ENCODE assay signal across 21 cellular contexts in genomic region chr22:30871391-30872281, GRCh38.
A peak's percentile ranks its signal among the peaks of the same experiment; 100 is the strongest.
DNase-seq lines count a peak whose midpoint lies in the region; ATAC-seq and TF ChIP-seq lines count a peak whose summit lies in the region.
"Had no signal": no experiment of that assay in that cellular context is flagged by ENCODE, and none has a peak within 500 bp of the region (broad histone marks: within the 10 kb centered on the region; RNA-seq: fewer than 3 reads in every experiment).

No MANE protein-coding gene starts in this region.

- H3K4me1 Mint-ChIP-seq in brain, result peaks cover 61% of the 10 kb centered on the region
- H3K4me1 Mint-ChIP-seq: activated naive CD8-positive, alpha-beta T cell treated with anti-CD3 and anti-CD28 coated beads, Interleukin-2, amount 50 U/mL, for 24 hours; B cell had no signal

- DNase-seq in SK-N-SH, result peak; percentile 20
- DNase-seq in lower lobe of right lung, result peak; percentile 35
- DNase-seq in spleen, result peak; percentile 66
- no peak for DNase-seq in activated CD8-positive, alpha-beta memory T cell treated with anti-CD3 and anti-CD28 coated beads, Interleukin-2, amount 50 U/mL, for 48 hours
- DNase-seq in NK-92 treated with Interleukin-12 subunit alpha and Interleukin-12 subunit beta, amount 100 ng/mL, for 24 hours (lab: John Stamatoyannopoulos, UW), result no peak
- DNase-seq: activated CD4-positive, alpha-beta memory T cell treated with anti-CD3 and anti-CD28 coated beads for 36 hours; activated naive CD8-positive, alpha-beta T cell treated with anti-CD3 and anti-CD28 coated beads, Interleukin-2, amount 50 U/mL, for 24 hours; activated T-cell treated with anti-CD3 and anti-CD28 coated beads, Interleukin-2, amount 50 U/mL, for 72 hours; effector memory CD4-positive, alpha-beta T cell; MG63; NCI-H187; stimulated activated CD4-positive, alpha-beta T cell treated with anti-CD3 and anti-CD28 coated beads, Interleukin-4, amount 100 ng/mL, for 24 hours had no signal

- H3K9me3 ChIP-seq in SK-N-SH, result no peaks in the 10 kb centered on the region
- no peaks in the 10 kb centered on the region for H3K9me3 ChIP-seq in lower lobe of right lung
- no peaks in the 10 kb centered on the region for H3K9me3 ChIP-seq in spleen
- H3K9me3 ChIP-seq: heart right ventricle, MG63 had no signal

- H3K27ac ChIP-seq in SK-N-SH (ENCODE audit: low read depth in 2 of 2, low read length in 1 of 2) (no peak overlapping the region; a peak in 1 of 4 replicates), lower lobe of right lung (no peak overlapping the region), spleen (no peak overlapping the region)
- H3K27ac ChIP-seq: 22Rv1, cardiac muscle cell, heart right ventricle, RWPE1, skin epidermis had no signal

- no peaks in the 10 kb centered on the region for H3K36me3 Mint-ChIP-seq in brain
- H3K36me3 Mint-ChIP-seq: activated CD4-positive, alpha-beta memory T cell treated with anti-CD3 and anti-CD28 coated beads for 36 hours had no signal

- intact Hi-C loops in lower lobe of right lung (cut with DNase I), result no loop called here
- intact Hi-C loops in spleen (cut with DNase I; ENCODE audit: low total_unique reads), result no loop called here

- H3K9ac ChIP-seq in SK-N-SH, result no peak overlapping the region

- H3K9me2 ChIP-seq in SK-N-SH, result no peaks in the 10 kb centered on the region

- ATAC-seq in SK-N-SH treated with all-trans-retinoic acid at 6 μM for 48 hours, result no peak
- ATAC-seq in lower lobe of right lung, result no peak
- ATAC-seq in GM18867 (IDR thresholded peaks at IDR 0.05; ENCODE audit: unreplicated experiment), result no peak
- ATAC-seq: activated naive CD8-positive, alpha-beta T cell treated with anti-CD3 and anti-CD28 coated beads, Interleukin-2, amount 50 U/mL, for 24 hours; activated T-cell treated with anti-CD3 and anti-CD28 coated beads, Interleukin-2, amount 50 U/mL, for 72 hours; heart right ventricle had no signal

- peak overlapping the region; percentile 53 to 97 (median 95) for H3K27ac Mint-ChIP-seq in brain
- H3K27ac Mint-ChIP-seq: activated CD4-positive, alpha-beta memory T cell treated with anti-CD3 and anti-CD28 coated beads for 36 hours; activated naive CD8-positive, alpha-beta T cell treated with anti-CD3 and anti-CD28 coated beads, Interleukin-2, amount 50 U/mL, for 24 hours; activated T-cell treated with anti-CD3 and anti-CD28 coated beads, Interleukin-2, amount 50 U/mL, for 72 hours; B cell had no signal

- H3K27me3 ChIP-seq in SK-N-SH (ENCODE audit: insufficient read depth) (no peaks in the 10 kb centered on the region), lower lobe of right lung (ENCODE audit: low read depth) (no peaks in the 10 kb centered on the region), spleen (replicated peaks in 1 of 7) (no peaks in the 10 kb centered on the region)
- H3K27me3 ChIP-seq: cardiac muscle cell, heart right ventricle, MG63 had no signal

- CTCF ChIA-PET in SK-N-SH (lab: Yijun Ruan, JAX), result interaction anchor here (1.1 to 2.8 kb wide), 3 partner anchors 49 to 236 kb away, joined by 4 to 10 read pairs (median 5); partner anchors contain the start of gene SELENOM

- no peak for TF ChIP-seq CTCF in SK-N-SH (IDR thresholded peaks at IDR 0.05)
- TF ChIP-seq CTCF in brain (conservative IDR thresholded peaks at IDR 0.05), result no peak
- no peak for TF ChIP-seq CTCF in lower lobe of right lung (IDR thresholded peaks at IDR 0.05)
- TF ChIP-seq CTCF in spleen (IDR thresholded peaks at IDR 0.05 in 8 of 11, conservative IDR thresholded peaks at IDR 0.05 in 3 of 11), result no peak

- 91% methylated on average over 7 of the region's 12 CpGs for WGBS in SK-N-SH (ENCODE audit: low lambda C conversion rate)
- 81 to 90% (median 87%) methylated on average over 8 to 12 of the region's 12 CpGs for WGBS in spleen, 5 donors

- peaks cover 5 to 36% of the 10 kb centered on the region in 2 experiments; a peak in 1 of 4 replicates for H3K4me1 ChIP-seq in SK-N-SH (ENCODE audit: control insufficient read depth in 1 of 2, insufficient read depth in 2 of 2, low read depth in 1 of 2, low read length in 1 of 2)
- H3K4me1 ChIP-seq in lower lobe of right lung, result no peaks in the 10 kb centered on the region
- no peaks in the 10 kb centered on the region for H3K4me1 ChIP-seq in spleen

- no peak for TF ChIP-seq EP300 in SK-N-SH (IDR thresholded peaks at IDR 0.05; ENCODE audit: borderline replicate concordance in 1 of 2, low read depth in 1 of 2, low read length in 1 of 2)

- no peak for TF ChIP-seq POLR2A in spleen (IDR thresholded peaks at IDR 0.05)

- H3K36me3 ChIP-seq in SK-N-SH (replicated peaks in 1 of 2; ENCODE audit: control insufficient read depth in 1 of 2, insufficient read depth in 2 of 2, low read length in 1 of 2) (no peaks in the 10 kb centered on the region), lower lobe of right lung (no peaks in the 10 kb centered on the region), spleen (peaks cover 0 to 15% (median 0%) of the 10 kb centered on the region in 6 donors)
- H3K36me3 ChIP-seq: cardiac muscle cell, heart right ventricle, MG63 had no signal

- no peak for TF ChIP-seq RAD21 in SK-N-SH (IDR thresholded peaks at IDR 0.05; ENCODE audit: low read length)

- H3K9me3 Mint-ChIP-seq in brain, result no peaks in the 10 kb centered on the region
- H3K9me3 Mint-ChIP-seq: activated CD4-positive, alpha-beta memory T cell treated with anti-CD3 and anti-CD28 coated beads for 36 hours; activated naive CD8-positive, alpha-beta T cell treated with anti-CD3 and anti-CD28 coated beads, Interleukin-2, amount 50 U/mL, for 24 hours; activated T-cell treated with anti-CD3 and anti-CD28 coated beads, Interleukin-2, amount 50 U/mL, for 72 hours had no signal

- no peaks in the 10 kb centered on the region for H3F3A ChIP-seq in SK-N-SH (replicated peaks; ENCODE audit: insufficient read depth)

- H3K79me2 ChIP-seq in SK-N-SH (ENCODE audit: insufficient read depth), result no peaks in the 10 kb centered on the region

- H3K27me3 Mint-ChIP-seq in brain, result peaks cover 5% of the 10 kb centered on the region
- H3K27me3 Mint-ChIP-seq: activated CD4-positive, alpha-beta memory T cell treated with anti-CD3 and anti-CD28 coated beads for 36 hours; activated naive CD8-positive, alpha-beta T cell treated with anti-CD3 and anti-CD28 coated beads, Interleukin-2, amount 50 U/mL, for 24 hours; B cell had no signal

- peak overlapping the region in 3 of 5 experiments; percentile 9 to 28 (median 27) for H3K4me3 Mint-ChIP-seq in brain
- H3K4me3 Mint-ChIP-seq: activated CD4-positive, alpha-beta memory T cell treated with anti-CD3 and anti-CD28 coated beads for 36 hours; activated naive CD8-positive, alpha-beta T cell treated with anti-CD3 and anti-CD28 coated beads, Interleukin-2, amount 50 U/mL, for 24 hours; activated T-cell treated with anti-CD3 and anti-CD28 coated beads, Interleukin-2, amount 50 U/mL, for 72 hours; B cell had no signal

- H2AFZ ChIP-seq in SK-N-SH (ENCODE audit: low read depth), result no peak overlapping the region

- no peak overlapping the region for H3K4me2 ChIP-seq in SK-N-SH

- POLR2A ChIA-PET in SK-N-SH (lab: Yijun Ruan, JAX), result no interaction called here

- H3K4me3 ChIP-seq in SK-N-SH (ENCODE audit: low read depth in 2 of 2, low read length in 1 of 2), result no peak overlapping the region
- H3K4me3 ChIP-seq in lower lobe of right lung, result no peak overlapping the region
- H3K4me3 ChIP-seq in spleen, result no peak overlapping the region
- H3K4me3 ChIP-seq: cardiac muscle cell, heart right ventricle, MG63, skin epidermis had no signal

- no peaks in the 10 kb centered on the region for H4K20me1 ChIP-seq in SK-N-SH (ENCODE audit: insufficient read depth)

TF ChIP-seq in SK-N-SH, 30 proteins besides CTCF, POLR2A, EP300 and RAD21 (continues in another document):
- TF ChIP-seq FOXJ3 (CRISPR knock-in tag; IDR thresholded peaks at IDR 0.05) (no peak), PBX3 (IDR thresholded peaks at IDR 0.05) (no peak), NFIC (IDR thresholded peaks at IDR 0.05; ENCODE audit: borderline replicate concordance) (no peak), FOSL2 (IDR thresholded peaks at IDR 0.05; ENCODE audit: borderline replicate concordance, low read depth) (no peak)
- TF ChIP-seq, protein P1, sequence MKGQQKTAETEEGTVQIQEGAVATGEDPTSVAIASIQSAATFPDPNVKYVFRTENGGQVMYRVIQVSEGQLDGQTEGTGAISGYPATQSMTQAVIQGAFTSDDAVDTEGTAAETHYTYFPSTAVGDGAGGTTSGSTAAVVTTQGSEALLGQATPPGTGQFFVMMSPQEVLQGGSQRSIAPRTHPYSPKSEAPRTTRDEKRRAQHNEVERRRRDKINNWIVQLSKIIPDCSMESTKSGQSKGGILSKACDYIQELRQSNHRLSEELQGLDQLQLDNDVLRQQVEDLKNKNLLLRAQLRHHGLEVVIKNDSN (IDR thresholded peaks at IDR 0.05; ENCODE audit: borderline replicate concordance, low read depth), result no peak

TF ChIP-seq in SK-N-SH treated with all-trans-retinoic acid at 6 μM for 48 hours, 23 proteins besides CTCF, POLR2A, EP300 and RAD21 (continues in another document):
- TF ChIP-seq SNAI2 (CRISPR knock-in tag; IDR thresholded peaks at IDR 0.05) (no peak), ZFP30 (CRISPR knock-in tag; IDR thresholded peaks at IDR 0.05) (no peak), GLIS3 (CRISPR knock-in tag; IDR thresholded peaks at IDR 0.05) (no peak), BACH2 (CRISPR knock-in tag; IDR thresholded peaks at IDR 0.05; ENCODE audit: borderline replicate concordance) (no peak), CSDC2 (CRISPR knock-in tag; IDR thresholded peaks at IDR 0.05) (no peak), PATZ1 (CRISPR knock-in tag; IDR thresholded peaks at IDR 0.05; ENCODE audit: borderline replicate concordance) (no peak), ZNF565 (CRISPR knock-in tag; conservative IDR thresholded peaks at IDR 0.05; ENCODE audit: low read depth) (no peak), TCF4 (CRISPR knock-in tag; IDR thresholded peaks at IDR 0.05; ENCODE audit: borderline replicate concordance) (no peak), RARB (CRISPR knock-in tag; IDR thresholded peaks at IDR 0.05) (no peak), ZC3H10 (CRISPR knock-in tag; IDR thresholded peaks at IDR 0.05) (no peak), ISL1 (CRISPR knock-in tag; IDR thresholded peaks at IDR 0.05) (no peak)

Comparison
In these comparisons a context has a peak if more than half of its experiments do, and no peak if none do; other contexts are left out.
1. DNase-seq: peak in SK-N-SH (single experiment), lower lobe of right lung (single experiment) and spleen (single experiment); none in activated CD8-positive, alpha-beta memory T cell treated with anti-CD3 and anti-CD28 coated beads, Interleukin-2, amount 50 U/mL, for 48 hours (single experiment) and NK-92 treated with Interleukin-12 subunit alpha and Interleukin-12 subunit beta, amount 100 ng/mL, for 24 hours (single experiment).